In the genomic region with DNA sequence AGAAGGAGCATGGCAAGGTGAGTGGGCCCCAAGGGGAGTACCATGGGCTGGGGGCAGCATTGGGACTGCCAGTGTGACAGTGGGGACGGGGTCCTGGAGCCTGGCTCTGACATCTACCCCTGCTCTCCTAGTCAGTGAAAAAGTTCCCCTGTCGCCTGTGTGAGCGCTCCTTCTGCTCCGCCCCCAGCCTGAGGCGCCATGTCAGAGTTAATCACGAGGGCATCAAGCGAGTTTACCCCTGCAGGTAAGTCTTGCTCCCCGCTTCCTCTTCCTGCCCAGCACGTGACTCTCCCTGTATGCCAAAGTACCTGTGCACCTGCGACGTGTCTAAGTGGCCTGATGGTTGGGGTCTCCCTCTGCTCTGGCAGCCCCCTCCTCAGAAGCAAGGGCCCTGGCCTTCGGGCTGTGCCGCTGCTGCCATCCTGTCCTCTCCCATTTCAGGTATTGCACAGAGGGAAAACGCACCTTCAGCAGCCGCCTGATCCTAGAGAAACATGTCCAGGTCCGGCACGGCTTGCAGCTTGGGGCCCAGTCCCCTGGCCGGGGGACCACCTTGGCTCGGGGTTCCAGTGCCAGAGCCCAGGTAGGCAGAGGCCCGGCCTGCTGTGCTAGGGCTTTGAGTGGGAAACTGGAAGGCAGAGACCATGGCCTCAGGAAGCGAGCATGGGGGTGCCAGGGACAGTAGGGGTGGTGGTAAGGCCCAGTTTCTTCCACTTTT, we compare ENCODE assay signal across 18 cellular contexts. TPM values are rescaled to one million over a fixed set of nuclear protein-coding genes. Genes with fewer than 3 reads are reported as not detected.
DNase-seq lines count a peak whose midpoint lies in the region; ATAC-seq and TF ChIP-seq lines count a peak whose summit lies in the region.
"Had no signal": no experiment of that assay in that cellular context is flagged by ENCODE, and none has a peak within 500 bp of the region (broad histone marks: within the 10 kb centered on the region; RNA-seq: fewer than 3 reads in every experiment).

No MANE protein-coding gene starts in this region.

- H3K36me3 ChIP-seq in WERI-Rb-1, result peaks cover 97% of the 10 kb centered on the region

- H3K27me3 ChIP-seq in CD4-positive, alpha-beta T cell (ENCODE audit: control insufficient read depth, insufficient read depth, low read length), result no peaks in the 10 kb centered on the region
- no peaks in the 10 kb centered on the region for H3K27me3 ChIP-seq in WERI-Rb-1 (ENCODE audit: insufficient read depth, low read depth, severe bottlenecking)
- H3K27me3 ChIP-seq: cardiac muscle cell had no signal

- no peaks in the 10 kb centered on the region for H3K27me3 Mint-ChIP-seq in CD4-positive, alpha-beta T cell
- no peaks in the 10 kb centered on the region for H3K27me3 Mint-ChIP-seq in memory B cell

- CTCF ChIA-PET in CD4-positive, alpha-beta T cell (lab: Charles Lee), result no interaction called here

- DNase-seq in CD4-positive, alpha-beta T cell, result no peak
- DNase-seq in WERI-Rb-1 (peak; percentile 36), memory B cell (ENCODE audit: low spot score in 2 of 2) (no peak), cerebellum (ENCODE audit: low spot score) (no peak), inferior parietal cortex (ENCODE audit: extremely low spot score) (no peak)
- no peak for DNase-seq in stimulated activated CD4-positive, alpha-beta T cell treated with anti-CD3 and anti-CD28 coated beads, Interleukin-4, amount 100 ng/mL, for 24 hours
- DNase-seq: activated CD4-positive, alpha-beta T cell treated with anti-CD3 and anti-CD28 coated beads, Interleukin-2, amount 50 U/mL, for 4 hours; amniotic stem cell; effector CD8-positive, alpha-beta T cell; GDM1; head of caudate nucleus; NCI-H187; NCI-H2227 treated with DMSO at 0.1 percent for 48 hours; stimulated activated CD4-positive, alpha-beta T cell treated with anti-CD3 and anti-CD28 coated beads, Interleukin-2, amount 100 ng/mL, for 24 hours had no signal

- intact Hi-C loops in CD4-positive, alpha-beta T cell (cut with DNase I, micrococcal nuclease), result no loop called here

- H3K27ac ChIP-seq in 22Rv1 (peak overlapping the region; percentile 33; the same call in 1 of the 2 replicates), WERI-Rb-1 (peak overlapping the region; percentile 19; the same call in 1 of the 2 replicates)
- H3K27ac ChIP-seq in CD4-positive, alpha-beta T cell (ENCODE audit: low read depth, low read length), result peak overlapping the region; percentile 13

- peaks cover 12% of the 10 kb centered on the region for H3K4me1 Mint-ChIP-seq in CD4-positive, alpha-beta T cell (ENCODE audit: low read depth)
- peaks cover 16% of the 10 kb centered on the region for H3K4me1 Mint-ChIP-seq in memory B cell

- H3K9me3 Mint-ChIP-seq in CD4-positive, alpha-beta T cell, result no peaks in the 10 kb centered on the region
- no peaks in the 10 kb centered on the region for H3K9me3 Mint-ChIP-seq in memory B cell
- H3K9me3 Mint-ChIP-seq: activated T-helper 1 cell treated with anti-CD3 and anti-CD28 coated beads, Interleukin-12 subunit alpha, Interleukin-12 subunit beta, Interleukin-2, Interleukin-4 antibody, amounts not matched to agents 30 ng/mL and 10 ng/mL and 1 ng/mL, durations not matched to agents 14 hours and 24 hours and 36 hours had no signal

- H3K9me3 ChIP-seq in CD4-positive, alpha-beta T cell (ENCODE audit: control insufficient read depth, low read length), result no peaks in the 10 kb centered on the region
- no peaks in the 10 kb centered on the region for H3K9me3 ChIP-seq in WERI-Rb-1 (ENCODE audit: severe bottlenecking)

- POLR2A ChIA-PET in CD4-positive, alpha-beta T cell (lab: Charles Lee), result interaction anchor here (1.0 kb wide), 1 partner anchor 37 kb away, joined by 3 read pairs; a partner anchor contains a TSS

- H3K4me3 Mint-ChIP-seq in CD4-positive, alpha-beta T cell, result no peak overlapping the region
- no peak overlapping the region for H3K4me3 Mint-ChIP-seq in memory B cell
- H3K4me3 Mint-ChIP-seq: activated T-helper 1 cell treated with anti-CD3 and anti-CD28 coated beads, Interleukin-12 subunit alpha, Interleukin-12 subunit beta, Interleukin-2, Interleukin-4 antibody, amounts not matched to agents 30 ng/mL and 10 ng/mL and 1 ng/mL, durations not matched to agents 14 hours and 24 hours and 36 hours had no signal

- peaks cover 73% of the 10 kb centered on the region for H3K36me3 Mint-ChIP-seq in CD4-positive, alpha-beta T cell (ENCODE audit: low read depth)
- H3K36me3 Mint-ChIP-seq in memory B cell, result peaks cover 14% of the 10 kb centered on the region

- TF ChIP-seq CTCF in 22Rv1 (IDR thresholded peaks at IDR 0.05) (no peak), WERI-Rb-1 (IDR thresholded peaks at IDR 0.05; ENCODE audit: low read depth, low read length) (no peak)
- no peak for TF ChIP-seq CTCF in CD4-positive, alpha-beta T cell (IDR thresholded peaks at IDR 0.05)

- H3K4me3 ChIP-seq in WERI-Rb-1 (ENCODE audit: low read depth, low read length), result no peak overlapping the region
- H3K4me3 ChIP-seq: cardiac muscle cell had no signal

- no peak for ATAC-seq in CD4-positive, alpha-beta T cell (ENCODE audit: poor library complexity)
- ATAC-seq in memory B cell (ENCODE audit: low read depth) (no peak), GM21381 (IDR thresholded peaks at IDR 0.05; ENCODE audit: unreplicated experiment) (no peak)

- no peak overlapping the region for H3K27ac Mint-ChIP-seq in CD4-positive, alpha-beta T cell
- peak overlapping the region; percentile 53 for H3K27ac Mint-ChIP-seq in memory B cell
- H3K27ac Mint-ChIP-seq: activated T-helper 1 cell treated with anti-CD3 and anti-CD28 coated beads, Interleukin-12 subunit alpha, Interleukin-12 subunit beta, Interleukin-2, Interleukin-4 antibody, amounts not matched to agents 30 ng/mL and 10 ng/mL and 1 ng/mL, durations not matched to agents 14 hours and 24 hours and 36 hours had no signal

RNA-seq across cellular contexts. Expression of a gene that starts 8.1 kb away (rescaled TPM):
- 10 to 100 TPM; 38.9 to 40.0 TPM for total RNA-seq in CD4-positive, alpha-beta T cell
- total RNA-seq in cerebellum, result 10.9 TPM

RNA-seq across cellular contexts. Expression of a gene that starts 35.6 kb away (rescaled TPM):
- 10 to 100 TPM; 57.2 TPM for total RNA-seq in CD4-positive, alpha-beta T cell
- total RNA-seq in cerebellum, result 64.4 TPM

RNA-seq across cellular contexts. Expression of a gene that starts 37.1 kb away (rescaled TPM):
- 10 to 100 TPM; 50.2 to 51.0 TPM for total RNA-seq in CD4-positive, alpha-beta T cell
- 26.0 TPM for total RNA-seq in cerebellum

RNA-seq across cellular contexts. Expression of a gene that starts 56.9 kb away (rescaled TPM):
- 10 to 100 TPM; 62.0 to 65.7 TPM for total RNA-seq in CD4-positive, alpha-beta T cell
- total RNA-seq in cerebellum, result 29.8 TPM
